Comparison of ENCODE assay signal across 12 cellular contexts in the genomic region with DNA sequence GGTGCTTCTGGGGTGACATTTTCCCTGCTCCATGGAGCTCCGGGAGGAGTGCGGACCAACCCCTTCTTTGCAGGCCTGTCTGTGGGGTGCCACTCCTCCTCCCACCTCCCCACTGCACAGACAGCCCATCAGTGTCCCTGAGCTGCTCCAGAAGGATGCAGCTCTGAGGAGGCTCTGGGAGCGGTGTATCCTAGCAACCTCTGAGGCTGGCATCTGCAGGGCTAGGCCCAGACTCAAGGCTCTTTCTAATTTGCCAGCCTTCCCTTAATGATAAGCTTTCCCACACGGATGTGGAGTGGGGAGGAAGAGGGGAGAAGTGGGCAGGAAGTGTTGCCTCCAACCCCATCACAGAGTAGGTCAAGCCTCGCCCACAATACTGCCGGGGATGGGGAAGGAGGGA. TPM values are rescaled to one million over a fixed set of nuclear protein-coding genes. Genes with fewer than 3 reads are reported as not detected.
DNase-seq lines count a peak whose midpoint lies in the region; ATAC-seq and TF ChIP-seq lines count a peak whose summit lies in the region.
"Had no signal": no experiment of that assay in that cellular context is flagged by ENCODE, and none has a peak within 500 bp of the region (broad histone marks: within the 10 kb centered on the region; RNA-seq: fewer than 3 reads in every experiment).

No MANE protein-coding gene starts in this region.

- CTCF ChIA-PET in Calu3 (lab: Charles Lee), result no interaction called here

- H3K27me3 Mint-ChIP-seq in Calu3 (ENCODE audit: unreplicated experiment), result no peaks in the 10 kb centered on the region

- H3K27ac ChIP-seq in colonic mucosa, result no peak overlapping the region

- H3K4me3 ChIP-seq in colonic mucosa, result no peak overlapping the region

- peaks cover 8% of the 10 kb centered on the region for H3K36me3 Mint-ChIP-seq in Calu3 (ENCODE audit: insufficient read depth, unreplicated experiment)
- H3K36me3 Mint-ChIP-seq: CD8-positive, alpha-beta T cell had no signal

- no TSS peak for BruUV-seq in Calu3 (replicated peaks; lab: Mats Ljungman, UMichigan)

- H3K4me1 ChIP-seq in colonic mucosa, result no peaks in the 10 kb centered on the region

- peak; percentile 30 to 87 (median 70) for DNase-seq in NCI-H1417 (lab: John Stamatoyannopoulos, UW)
- peak; percentile 70 for DNase-seq in NCI-H2227 (lab: John Stamatoyannopoulos, UW; ENCODE audit: unreplicated experiment)
- peak; percentile 52 for DNase-seq in ecto neural progenitor cell (ENCODE audit: low spot score)
- DNase-seq in retina, result peak; percentile 51
- no peak for DNase-seq in colonic mucosa
- no peak for DNase-seq in Calu3
- DNase-seq: CD8-positive, alpha-beta T cell; NCI-H1048; NCI-H1694 treated with DMSO at 0.1 percent for 48 hours; NCI-H526; Right ventricle myocardium superior had no signal

- H3K9me3 ChIP-seq in colonic mucosa, result no peaks in the 10 kb centered on the region

- TF ChIP-seq CTCF in colonic mucosa (IDR thresholded peaks at IDR 0.05) (no peak), Calu3 (IDR thresholded peaks at IDR 0.05; ENCODE audit: unreplicated experiment) (no peak)

- intact Hi-C loops in colonic mucosa (cut with DNase I), result no loop called here
- intact Hi-C loops in Calu3 (cut with micrococcal nuclease; ENCODE audit: unreplicated experiment), result loop anchor here (10.0 kb wide), 1 partner anchor 52 kb away; no protein-coding TSS in a partner anchor

- H3K27me3 ChIP-seq in colonic mucosa, result no peaks in the 10 kb centered on the region

- no peaks in the 10 kb centered on the region for H3K9me3 Mint-ChIP-seq in Calu3 (ENCODE audit: low read depth, unreplicated experiment)
- H3K9me3 Mint-ChIP-seq: CD8-positive, alpha-beta T cell had no signal

- H3K36me3 ChIP-seq in colonic mucosa, result no peaks in the 10 kb centered on the region

- H3K27ac Mint-ChIP-seq in Calu3 (ENCODE audit: unreplicated experiment), result no peak overlapping the region
- H3K27ac Mint-ChIP-seq: CD8-positive, alpha-beta T cell had no signal

- ATAC-seq in HG02840 (IDR thresholded peaks at IDR 0.05; ENCODE audit: low FRiP score, unreplicated experiment), result no peak
- ATAC-seq: CD8-positive, alpha-beta T cell had no signal

- H3K9ac ChIP-seq in colonic mucosa (ENCODE audit: low read depth in 2 of 2, low read length in 2 of 2), result no peak overlapping the region

- no peak overlapping the region for H3K4me3 Mint-ChIP-seq in Calu3 (ENCODE audit: low read depth, unreplicated experiment)
- H3K4me3 Mint-ChIP-seq: CD8-positive, alpha-beta T cell had no signal

- H3K4me1 Mint-ChIP-seq in Calu3 (ENCODE audit: low read depth, unreplicated experiment), result no peaks in the 10 kb centered on the region

RNA-seq across cellular contexts. Expression of gene CALM1, which starts 59.7 kb away (rescaled TPM):
- total RNA-seq in colonic mucosa (100 to 1,000 TPM; 676 to 714 TPM), Calu3 (2022) (236 and 242 TPM in 2 replicates)

Comparison
In these comparisons a context has a peak if more than half of its experiments do, and no peak if none do; other contexts are left out.
1. DNase-seq: peak in NCI-H1417 (3 of 3), NCI-H2227 (single experiment), ecto neural progenitor cell (single experiment) and retina (single experiment); none in colonic mucosa (single experiment) and Calu3 (single experiment).